In the genomic region with DNA sequence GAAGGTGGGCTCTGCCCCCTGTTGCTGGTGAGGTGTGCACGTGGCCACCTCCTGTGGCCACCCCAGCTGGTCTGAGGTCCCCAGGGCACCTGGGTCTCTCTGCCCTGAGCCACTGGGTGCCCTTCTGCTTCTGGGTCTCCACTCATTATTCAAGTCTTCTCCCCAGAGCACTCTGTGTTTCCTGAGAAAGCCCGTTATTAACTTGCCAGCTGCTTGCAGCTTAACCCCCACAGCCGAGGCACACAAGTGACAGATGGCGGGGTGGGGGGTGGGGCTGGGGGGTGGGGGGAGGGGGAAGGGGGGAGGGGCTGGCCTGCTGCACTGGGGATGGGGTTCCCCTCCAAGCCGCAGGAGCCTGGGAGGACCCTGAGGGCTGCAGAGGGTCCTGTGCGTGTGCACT, we compare ENCODE assay signal across 18 cellular contexts. TPM values are rescaled to one million over a fixed set of nuclear protein-coding genes. Genes with fewer than 3 reads are reported as not detected.
DNase-seq lines count a peak whose midpoint lies in the region; ATAC-seq lines count a peak whose summit lies in the region.
"Had no signal": no experiment of that assay in that cellular context is flagged by ENCODE, and none has a peak within 500 bp of the region (broad histone marks: within the 10 kb centered on the region; RNA-seq: fewer than 3 reads in every experiment).

No MANE protein-coding gene starts in this region.

- DNase-seq in DMS 273 (lab: John Stamatoyannopoulos, UW; ENCODE audit: unreplicated experiment) (peak; percentile 39), DMS 273 treated with DMSO at 0.1 percent for 48 hours (lab: John Stamatoyannopoulos, UW) (no peak), NCI-H2227 treated with DMSO at 0.1 percent for 48 hours (lab: John Stamatoyannopoulos, UW) (peak; percentile 33), NCI-H2029 (lab: John Stamatoyannopoulos, UW) (no peak), T-helper 17 cell (no peak)
- no peak for DNase-seq in effector memory CD4-positive, alpha-beta T cell
- DNase-seq: AML-193; Caco-2; CD4-positive, CD25-positive, alpha-beta regulatory T cell; NCI-H1105; NCI-H2081 treated with DMSO at 0.1 percent for 48 hours; NCI-H774; PC-9; T-helper 2 cell had no signal

- H3K27me3 Mint-ChIP-seq in activated T-helper 17 cell treated with anti-CD3 and anti-CD28 coated beads, Interleukin-2, amount 50 U/mL, for 72 hours: no peaks in the 10 kb centered on the region
- no peaks in the 10 kb centered on the region for H3K27me3 Mint-ChIP-seq in T-helper 17 cell
- H3K27me3 Mint-ChIP-seq: CD4-positive, CD25-positive, alpha-beta regulatory T cell had no signal

- H3K4me3 Mint-ChIP-seq in activated T-helper 17 cell treated with anti-CD3 and anti-CD28 coated beads, Interleukin-2, amount 50 U/mL, for 72 hours: no peak overlapping the region
- H3K4me3 Mint-ChIP-seq in T-helper 17 cell: no peak overlapping the region
- H3K4me3 Mint-ChIP-seq: CD4-positive, CD25-positive, alpha-beta regulatory T cell had no signal

- H3K36me3 Mint-ChIP-seq in activated T-helper 17 cell treated with anti-CD3 and anti-CD28 coated beads, Interleukin-2, amount 50 U/mL, for 72 hours (ENCODE audit: low read depth): no peaks in the 10 kb centered on the region
- H3K36me3 Mint-ChIP-seq in T-helper 17 cell (ENCODE audit: low read depth): peaks cover 2% of the 10 kb centered on the region

- H3K27ac Mint-ChIP-seq in activated T-helper 17 cell treated with anti-CD3 and anti-CD28 coated beads, Interleukin-2, amount 50 U/mL, for 72 hours: peak overlapping the region; percentile 19
- H3K27ac Mint-ChIP-seq in T-helper 17 cell: no peak overlapping the region

- H3K9me3 ChIP-seq in effector memory CD4-positive, alpha-beta T cell (ENCODE audit: control insufficient read depth, low read length): no peaks in the 10 kb centered on the region
- no peaks in the 10 kb centered on the region for H3K9me3 ChIP-seq in T-helper 17 cell (ENCODE audit: control insufficient read depth, low read length, poor library complexity, severe bottlenecking)
- H3K9me3 ChIP-seq: Caco-2, SJSA1 had no signal

- H3K27me3 ChIP-seq in effector memory CD4-positive, alpha-beta T cell (replicated peaks; ENCODE audit: control insufficient read depth, insufficient read depth, low read length, poor library complexity, severe bottlenecking): no peaks in the 10 kb centered on the region
- H3K27me3 ChIP-seq: SJSA1 had no signal

- peaks cover 4% of the 10 kb centered on the region for H3K9me3 Mint-ChIP-seq in activated T-helper 17 cell treated with anti-CD3 and anti-CD28 coated beads, Interleukin-2, amount 50 U/mL, for 72 hours

- no peak overlapping the region for H3K4me3 ChIP-seq in effector memory CD4-positive, alpha-beta T cell (ENCODE audit: insufficient read depth, low read depth, low read length, poor library complexity, severe bottlenecking)
- H3K4me3 ChIP-seq: PC-9, SJSA1 had no signal

- ATAC-seq in activated T-helper 17 cell treated with anti-CD3 and anti-CD28 coated beads, Interleukin-2, amount 50 U/mL, for 72 hours (replicated peaks): no peak
- ATAC-seq in GM19455 (IDR thresholded peaks at IDR 0.05; ENCODE audit: unreplicated experiment): no peak
- ATAC-seq in T-helper 17 cell: no peak

- peaks cover 6% of the 10 kb centered on the region for H3K4me1 Mint-ChIP-seq in activated T-helper 17 cell treated with anti-CD3 and anti-CD28 coated beads, Interleukin-2, amount 50 U/mL, for 72 hours
- H3K4me1 Mint-ChIP-seq in T-helper 17 cell: peaks cover 8% of the 10 kb centered on the region

- no peaks in the 10 kb centered on the region for H3K4me1 ChIP-seq in effector memory CD4-positive, alpha-beta T cell (ENCODE audit: control insufficient read depth, insufficient read depth, low read length, poor library complexity, severe bottlenecking)
- H3K4me1 ChIP-seq: Caco-2, SJSA1 had no signal

- H3K36me3 ChIP-seq in effector memory CD4-positive, alpha-beta T cell (ENCODE audit: control insufficient read depth, insufficient read depth, low read length): peaks cover 10% of the 10 kb centered on the region
- H3K36me3 ChIP-seq: SJSA1 had no signal

- H3K27ac ChIP-seq in effector memory CD4-positive, alpha-beta T cell (ENCODE audit: insufficient read depth, low read length, poor library complexity, severe bottlenecking): no peak overlapping the region
- H3K27ac ChIP-seq: 22Rv1, PC-9, SJSA1 had no signal

RNA-seq across cellular contexts. Expression of a gene that starts 40.5 kb away (rescaled TPM):
- 10 to 100 TPM; 34.7 to 38.7 TPM for total RNA-seq in activated T-helper 17 cell treated with anti-CD3 and anti-CD28 coated beads, Interleukin-2, amount 50 U/mL, for 72 hours
- 10 to 100 TPM; 79.3 to 86.3 TPM for total RNA-seq in T-helper 17 cell

Comparison
In these comparisons a context has a peak if more than half of its experiments do, and no peak if none do; other contexts are left out.
1. DNase-seq: peak in DMS 273 (single experiment) and NCI-H2227 treated with DMSO at 0.1 percent for 48 hours (single experiment); none in DMS 273 treated with DMSO at 0.1 percent for 48 hours (single experiment), NCI-H2029 (single experiment), effector memory CD4-positive, alpha-beta T cell (0 of 3) and T-helper 17 cell (0 of 3).